In the genomic region with DNA sequence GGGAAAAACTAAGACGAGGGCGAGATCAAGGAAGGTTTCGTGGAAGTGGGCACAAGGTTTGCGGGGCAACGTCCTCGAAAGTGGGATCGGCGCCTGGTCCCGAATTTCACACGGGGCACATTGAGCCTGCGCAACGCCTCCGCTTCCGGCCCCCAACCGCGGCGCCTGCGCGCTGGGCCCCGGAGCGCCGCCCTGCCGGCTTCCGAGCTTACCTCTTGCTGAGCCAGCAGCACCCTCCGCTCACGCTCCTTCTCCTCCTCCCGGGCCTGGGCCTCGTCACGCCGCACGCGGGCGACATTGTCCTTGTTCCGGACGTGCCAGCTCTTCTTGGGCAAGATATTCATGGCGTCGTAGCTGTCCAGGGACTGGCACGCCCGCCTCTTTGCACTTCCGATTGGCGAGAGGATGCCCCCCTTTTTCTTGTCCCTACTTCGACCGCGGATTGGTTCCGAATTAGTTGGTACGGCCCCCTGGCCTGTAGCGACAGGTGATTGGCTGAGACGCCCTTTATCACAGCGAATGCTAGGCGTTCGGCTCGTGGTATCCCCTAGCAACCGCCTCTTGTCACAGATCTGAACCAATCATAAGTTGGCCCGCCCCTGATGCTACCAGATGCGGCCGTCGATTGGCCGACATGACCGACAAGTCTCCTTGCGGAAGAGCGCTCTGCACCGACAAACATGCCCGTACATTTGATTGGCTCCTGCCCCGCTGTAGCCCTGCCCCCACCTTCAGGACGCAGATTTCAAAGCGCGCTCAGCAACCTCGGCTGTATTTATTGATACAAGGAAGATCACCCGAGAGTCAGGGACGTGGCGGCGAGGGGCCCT, we compare ENCODE assay signal across 1 cellular context.
A peak's percentile ranks its signal among the peaks of the same experiment; 100 is the strongest.
TF ChIP-seq lines count a peak whose summit lies in the region.

Gene LENG1 (minus strand): TSS at position 370 of the 830 bp plus-strand sequence. CDS start 26 bp downstream, at position 344.

TF ChIP-seq in K562, 482 proteins besides CTCF, POLR2A, EP300 and RAD21 (continued from another document and continues in another):
- TF ChIP-seq FOXP4 (CRISPR knock-in tag; IDR thresholded peaks at IDR 0.05; ENCODE audit: borderline replicate concordance) = no peak
- TF ChIP-seq, protein P1, sequence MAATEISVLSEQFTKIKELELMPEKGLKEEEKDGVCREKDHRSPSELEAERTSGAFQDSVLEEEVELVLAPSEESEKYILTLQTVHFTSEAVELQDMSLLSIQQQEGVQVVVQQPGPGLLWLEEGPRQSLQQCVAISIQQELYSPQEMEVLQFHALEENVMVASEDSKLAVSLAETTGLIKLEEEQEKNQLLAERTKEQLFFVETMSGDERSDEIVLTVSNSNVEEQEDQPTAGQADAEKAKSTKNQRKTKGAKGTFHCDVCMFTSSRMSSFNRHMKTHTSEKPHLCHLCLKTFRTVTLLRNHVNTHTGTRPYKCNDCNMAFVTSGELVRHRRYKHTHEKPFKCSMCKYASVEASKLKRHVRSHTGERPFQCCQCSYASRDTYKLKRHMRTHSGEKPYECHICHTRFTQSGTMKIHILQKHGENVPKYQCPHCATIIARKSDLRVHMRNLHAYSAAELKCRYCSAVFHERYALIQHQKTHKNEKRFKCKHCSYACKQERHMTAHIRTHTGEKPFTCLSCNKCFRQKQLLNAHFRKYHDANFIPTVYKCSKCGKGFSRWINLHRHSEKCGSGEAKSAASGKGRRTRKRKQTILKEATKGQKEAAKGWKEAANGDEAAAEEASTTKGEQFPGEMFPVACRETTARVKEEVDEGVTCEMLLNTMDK (IDR thresholded peaks at IDR 0.05; ENCODE audit: borderline replicate concordance, insufficient read depth, low read depth, low read length, poor library complexity, severe bottlenecking) = peak; percentile 85
- TF ChIP-seq HNRNPL (IDR thresholded peaks at IDR 0.05; ENCODE audit: low read depth, low read length) = peak; percentile 90
- peak; percentile 4; the same call in 1 of the 2 replicates for TF ChIP-seq ZFX (CRISPR knock-in tag; IDR thresholded peaks at IDR 0.05)
- peak; percentile 87 for TF ChIP-seq CREM (IDR thresholded peaks at IDR 0.05; ENCODE audit: low read depth)
- TF ChIP-seq COPS2 (conservative IDR thresholded peaks at IDR 0.05) = no peak
- TF ChIP-seq, protein P2, sequence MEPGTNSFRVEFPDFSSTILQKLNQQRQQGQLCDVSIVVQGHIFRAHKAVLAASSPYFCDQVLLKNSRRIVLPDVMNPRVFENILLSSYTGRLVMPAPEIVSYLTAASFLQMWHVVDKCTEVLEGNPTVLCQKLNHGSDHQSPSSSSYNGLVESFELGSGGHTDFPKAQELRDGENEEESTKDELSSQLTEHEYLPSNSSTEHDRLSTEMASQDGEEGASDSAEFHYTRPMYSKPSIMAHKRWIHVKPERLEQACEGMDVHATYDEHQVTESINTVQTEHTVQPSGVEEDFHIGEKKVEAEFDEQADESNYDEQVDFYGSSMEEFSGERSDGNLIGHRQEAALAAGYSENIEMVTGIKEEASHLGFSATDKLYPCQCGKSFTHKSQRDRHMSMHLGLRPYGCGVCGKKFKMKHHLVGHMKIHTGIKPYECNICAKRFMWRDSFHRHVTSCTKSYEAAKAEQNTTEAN (CRISPR knock-in tag; IDR thresholded peaks at IDR 0.05) = no peak
- TF ChIP-seq ETV1 (tag; conservative IDR thresholded peaks at IDR 0.05; ENCODE audit: low read depth) = peak; percentile 79
- peak; percentile 70 for TF ChIP-seq FIP1L1 (IDR thresholded peaks at IDR 0.05; ENCODE audit: low read depth, low read length, poor library complexity, severe bottlenecking)
- no peak for TF ChIP-seq ZNF124 (CRISPR knock-in tag; IDR thresholded peaks at IDR 0.05)
- 0 out of 2 replicates have a peak, but pooled peaks have one; percentile 38 for TF ChIP-seq ATF1 (CRISPR knock-in tag; IDR thresholded peaks at IDR 0.05)
- TF ChIP-seq ATF1 (tag; IDR thresholded peaks at IDR 0.05) = peak; percentile 96
- no peak for TF ChIP-seq NFIC (IDR thresholded peaks at IDR 0.05)
- TF ChIP-seq ZNF23 (CRISPR knock-in tag; IDR thresholded peaks at IDR 0.05) = no peak
- TF ChIP-seq GATA2 (CRISPR knock-in tag; IDR thresholded peaks at IDR 0.05) = no peak
- TF ChIP-seq ZNF239 (CRISPR knock-in tag; IDR thresholded peaks at IDR 0.05) = no peak
- TF ChIP-seq NCOA1 (IDR thresholded peaks at IDR 0.05; ENCODE audit: low read depth) = no peak
- TF ChIP-seq MCM2 (IDR thresholded peaks at IDR 0.05; ENCODE audit: low read depth) = no peak
- TF ChIP-seq SREBF1 (IDR thresholded peaks at IDR 0.05; ENCODE audit: borderline replicate concordance, low read depth, low read length) = no peak
- no peak for TF ChIP-seq TCFL5 (CRISPR knock-in tag; conservative IDR thresholded peaks at IDR 0.05)
- no peak for TF ChIP-seq ZZZ3 (IDR thresholded peaks at IDR 0.05)
- no peak for TF ChIP-seq ARID2 (IDR thresholded peaks at IDR 0.05)
- no peak for TF ChIP-seq HSF4 (CRISPR knock-in tag; IDR thresholded peaks at IDR 0.05; ENCODE audit: borderline replicate concordance)
- no peak for TF ChIP-seq LEF1 (IDR thresholded peaks at IDR 0.05)
- TF ChIP-seq ZNF407 (IDR thresholded peaks at IDR 0.05; ENCODE audit: low read depth) = no peak
- no peak for TF ChIP-seq DMBX1 (CRISPR knock-in tag; IDR thresholded peaks at IDR 0.05; ENCODE audit: borderline replicate concordance)
- TF ChIP-seq, protein P3, sequence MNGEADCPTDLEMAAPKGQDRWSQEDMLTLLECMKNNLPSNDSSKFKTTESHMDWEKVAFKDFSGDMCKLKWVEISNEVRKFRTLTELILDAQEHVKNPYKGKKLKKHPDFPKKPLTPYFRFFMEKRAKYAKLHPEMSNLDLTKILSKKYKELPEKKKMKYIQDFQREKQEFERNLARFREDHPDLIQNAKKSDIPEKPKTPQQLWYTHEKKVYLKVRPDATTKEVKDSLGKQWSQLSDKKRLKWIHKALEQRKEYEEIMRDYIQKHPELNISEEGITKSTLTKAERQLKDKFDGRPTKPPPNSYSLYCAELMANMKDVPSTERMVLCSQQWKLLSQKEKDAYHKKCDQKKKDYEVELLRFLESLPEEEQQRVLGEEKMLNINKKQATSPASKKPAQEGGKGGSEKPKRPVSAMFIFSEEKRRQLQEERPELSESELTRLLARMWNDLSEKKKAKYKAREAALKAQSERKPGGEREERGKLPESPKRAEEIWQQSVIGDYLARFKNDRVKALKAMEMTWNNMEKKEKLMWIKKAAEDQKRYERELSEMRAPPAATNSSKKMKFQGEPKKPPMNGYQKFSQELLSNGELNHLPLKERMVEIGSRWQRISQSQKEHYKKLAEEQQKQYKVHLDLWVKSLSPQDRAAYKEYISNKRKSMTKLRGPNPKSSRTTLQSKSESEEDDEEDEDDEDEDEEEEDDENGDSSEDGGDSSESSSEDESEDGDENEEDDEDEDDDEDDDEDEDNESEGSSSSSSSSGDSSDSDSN (IDR thresholded peaks at IDR 0.05; ENCODE audit: borderline replicate concordance in 1 of 2, low read depth in 2 of 2, low read length in 2 of 2) = no peak
- TF ChIP-seq CCNT2 (IDR thresholded peaks at IDR 0.05; ENCODE audit: borderline replicate concordance, extremely low read depth, insufficient read length, low read depth, low read length) = peak; percentile 71
- TF ChIP-seq RBM22 (IDR thresholded peaks at IDR 0.05; ENCODE audit: low read depth, low read length, poor library complexity, severe bottlenecking) = peak; percentile 84
- TF ChIP-seq ZNF24 (IDR thresholded peaks at IDR 0.05) = no peak
- no peak for TF ChIP-seq SNIP1 (IDR thresholded peaks at IDR 0.05; ENCODE audit: low read depth)
- TF ChIP-seq CBFB (CRISPR knock-in tag; IDR thresholded peaks at IDR 0.05) = no peak
- no peak for TF ChIP-seq ZNF3 (CRISPR knock-in tag; IDR thresholded peaks at IDR 0.05)
- TF ChIP-seq HMG20A (CRISPR knock-in tag; conservative IDR thresholded peaks at IDR 0.05) = no peak
- TF ChIP-seq, protein P4, sequence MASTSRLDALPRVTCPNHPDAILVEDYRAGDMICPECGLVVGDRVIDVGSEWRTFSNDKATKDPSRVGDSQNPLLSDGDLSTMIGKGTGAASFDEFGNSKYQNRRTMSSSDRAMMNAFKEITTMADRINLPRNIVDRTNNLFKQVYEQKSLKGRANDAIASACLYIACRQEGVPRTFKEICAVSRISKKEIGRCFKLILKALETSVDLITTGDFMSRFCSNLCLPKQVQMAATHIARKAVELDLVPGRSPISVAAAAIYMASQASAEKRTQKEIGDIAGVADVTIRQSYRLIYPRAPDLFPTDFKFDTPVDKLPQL (IDR thresholded peaks at IDR 0.05; ENCODE audit: extremely low read depth, insufficient read length) = no peak
- peak; percentile 91 for TF ChIP-seq GABPA (tag; conservative IDR thresholded peaks at IDR 0.05; ENCODE audit: low read depth)
- TF ChIP-seq MLX (CRISPR knock-in tag; conservative IDR thresholded peaks at IDR 0.05) = 0 out of 4 replicates have a peak, but pooled peaks of 1 of the 2 experiments have one; percentile 32
- TF ChIP-seq CC2D1A (IDR thresholded peaks at IDR 0.05) = no peak
- TF ChIP-seq RBM39 (optimal IDR thresholded peaks at IDR 0.05; ENCODE audit: low read depth, low read length) = no peak
- TF ChIP-seq, protein P5, sequence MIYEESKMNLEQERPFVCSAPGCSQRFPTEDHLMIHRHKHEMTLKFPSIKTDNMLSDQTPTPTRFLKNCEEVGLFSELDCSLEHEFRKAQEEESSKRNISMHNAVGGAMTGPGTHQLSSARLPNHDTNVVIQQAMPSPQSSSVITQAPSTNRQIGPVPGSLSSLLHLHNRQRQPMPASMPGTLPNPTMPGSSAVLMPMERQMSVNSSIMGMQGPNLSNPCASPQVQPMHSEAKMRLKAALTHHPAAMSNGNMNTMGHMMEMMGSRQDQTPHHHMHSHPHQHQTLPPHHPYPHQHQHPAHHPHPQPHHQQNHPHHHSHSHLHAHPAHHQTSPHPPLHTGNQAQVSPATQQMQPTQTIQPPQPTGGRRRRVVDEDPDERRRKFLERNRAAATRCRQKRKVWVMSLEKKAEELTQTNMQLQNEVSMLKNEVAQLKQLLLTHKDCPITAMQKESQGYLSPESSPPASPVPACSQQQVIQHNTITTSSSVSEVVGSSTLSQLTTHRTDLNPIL (CRISPR knock-in tag; IDR thresholded peaks at IDR 0.05) = no peak
- no peak for TF ChIP-seq RBM14 (IDR thresholded peaks at IDR 0.05; ENCODE audit: borderline replicate concordance, insufficient read depth, low read depth, low read length)
- no peak for TF ChIP-seq NFATC3 (IDR thresholded peaks at IDR 0.05)
- no peak for TF ChIP-seq DACH1 (IDR thresholded peaks at IDR 0.05; ENCODE audit: partially characterized antibody)
